ENCODE assay signal across 21 cellular contexts in the genomic region with DNA sequence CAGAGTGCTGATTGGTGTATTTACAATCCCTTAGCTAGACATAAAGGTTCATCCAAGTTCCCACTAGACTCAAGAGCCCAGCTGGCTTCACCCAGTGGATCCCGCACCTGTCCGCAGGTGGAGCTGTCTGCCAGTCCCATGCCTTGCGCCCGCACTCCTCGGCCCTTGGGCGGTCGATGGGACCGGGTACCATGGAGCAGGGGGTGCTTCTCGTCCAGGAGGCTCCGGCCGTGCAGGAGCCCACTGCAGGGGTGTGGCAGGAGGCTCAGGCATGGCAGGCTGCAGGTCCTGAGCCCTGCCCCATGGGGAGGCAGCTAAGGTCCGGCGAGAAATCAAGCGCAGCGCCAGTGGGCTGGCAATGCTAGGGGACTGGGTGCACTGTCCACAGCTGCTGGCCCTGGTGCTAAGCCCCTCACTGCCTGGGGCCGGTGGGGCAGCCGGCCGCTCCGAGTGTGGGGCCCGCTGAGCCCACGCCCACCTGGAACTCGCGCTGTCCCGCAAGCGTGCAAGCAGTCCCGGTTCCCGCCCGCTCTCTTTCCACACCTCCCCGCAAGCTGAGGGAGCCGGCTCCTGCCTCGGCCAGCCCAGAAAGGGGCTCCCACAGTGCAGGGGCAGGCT.
A peak's percentile ranks its signal among the peaks of the same experiment; 100 is the strongest.
DNase-seq lines count a peak whose midpoint lies in the region; ATAC-seq, FAIRE-seq and TF ChIP-seq lines count a peak whose summit lies in the region.
"Had no signal": no experiment of that assay in that cellular context is flagged by ENCODE, and none has a peak within 500 bp of the region (broad histone marks: within the 10 kb centered on the region; RNA-seq: fewer than 3 reads in every experiment).

No MANE protein-coding gene starts in this region.

- no peak overlapping the region for H3K4me2 ChIP-seq in mesenchymal stem cell (ENCODE audit: low read length, poor library complexity, severe bottlenecking)
- H3K4me2 ChIP-seq in PC-3 (ENCODE audit: low read length) = no peak overlapping the region
- H3K4me2 ChIP-seq: A549 had no signal

- ATAC-seq in Right ventricle myocardium superior (ENCODE audit: poor library complexity) (no peak), PC-3 (no peak)
- ATAC-seq in stimulated activated memory B cell treated with anti-CD40 and anti-IgM and Interleukin-4, amounts not matched to agents 10 μg/mL and 1 μg/mL and 100 μg/mL, for 72 hours = peak; percentile 41
- ATAC-seq: A549 had no signal

- H3K79me1 ChIP-seq in mesenchymal stem cell (replicated peaks; ENCODE audit: low read length, poor library complexity, severe bottlenecking) = no peaks in the 10 kb centered on the region

- no peak overlapping the region for H3K9ac ChIP-seq in mesenchymal stem cell (ENCODE audit: low read length)
- no peak overlapping the region for H3K9ac ChIP-seq in PC-3 (ENCODE audit: low read length)

- H3K9me3 Mint-ChIP-seq in chondrocyte (ENCODE audit: low read depth) = no peaks in the 10 kb centered on the region
- no peaks in the 10 kb centered on the region for H3K9me3 Mint-ChIP-seq in stimulated activated memory B cell treated with anti-CD40 and anti-IgM and Interleukin-4, amounts not matched to agents 10 μg/mL and 1 μg/mL and 100 μg/mL, for 72 hours
- H3K9me3 Mint-ChIP-seq: HFFc6 had no signal

- H4K8ac ChIP-seq in mesenchymal stem cell (ENCODE audit: low read length) = no peak overlapping the region

- CTCF ChIA-PET in PC-3 (lab: Charles Lee) = no interaction called here

- H3K9me2 ChIP-seq in PC-3 (replicated peaks; ENCODE audit: low read length) = no peaks in the 10 kb centered on the region

- intact Hi-C loops in Right ventricle myocardium superior (cut with DNase I) (no loop called here), PC-3 (cut with micrococcal nuclease) (no loop called here)

- no TSS peak for BruUV-seq in PC-3 (replicated peaks; lab: Mats Ljungman, UMichigan)

- H3K9me3 ChIP-seq in right atrium auricular region = no peaks in the 10 kb centered on the region
- H3K9me3 ChIP-seq in mesenchymal stem cell (ENCODE audit: control insufficient read depth, low read length) = no peaks in the 10 kb centered on the region
- no peaks in the 10 kb centered on the region for H3K9me3 ChIP-seq in small intestine (ENCODE audit: control insufficient read depth, low read depth)
- H3K9me3 ChIP-seq in PC-3 (ENCODE audit: low read length) = no peaks in the 10 kb centered on the region
- H3K9me3 ChIP-seq: A549, HAP-1 had no signal

- no peaks in the 10 kb centered on the region for H3F3A ChIP-seq in PC-3 (ENCODE audit: low read length, unreplicated experiment)

- H3K4me3 Mint-ChIP-seq in chondrocyte (ENCODE audit: unreplicated experiment) = no peak overlapping the region
- H3K4me3 Mint-ChIP-seq in stimulated activated memory B cell treated with anti-CD40 and anti-IgM and Interleukin-4, amounts not matched to agents 10 μg/mL and 1 μg/mL and 100 μg/mL, for 72 hours = no peak overlapping the region
- H3K4me3 Mint-ChIP-seq: CD4-positive, alpha-beta memory T cell; HFFc6 had no signal

- H3K4me3 ChIP-seq in right atrium auricular region = no peak overlapping the region
- H3K4me3 ChIP-seq in mesenchymal stem cell (ENCODE audit: insufficient read depth in 1 of 2, low read depth in 1 of 2, low read length in 2 of 2) = no peak overlapping the region
- no peak overlapping the region for H3K4me3 ChIP-seq in small intestine (ENCODE audit: low read depth in 1 of 2, low read length in 2 of 2)
- H3K4me3 ChIP-seq in PC-3 (ENCODE audit: low read length) = no peak overlapping the region
- H3K4me3 ChIP-seq: A549, HAP-1 had no signal

- H3K27ac ChIP-seq in right atrium auricular region (no peak overlapping the region), mesenchymal stem cell (ENCODE audit: low read length, poor library complexity, severe bottlenecking) (no peak overlapping the region), small intestine (ENCODE audit: low read depth in 1 of 2, low read length in 1 of 2) (no peak overlapping the region), PC-3 (ENCODE audit: low read length) (no peak overlapping the region)
- H3K27ac ChIP-seq: A549 had no signal

- no peak overlapping the region for H2BK120ac ChIP-seq in mesenchymal stem cell (ENCODE audit: low read depth, low read length)

- peak; percentile 33 for DNase-seq in Right ventricle myocardium superior
- no peak for DNase-seq in right atrium auricular region (ENCODE audit: low spot score)
- DNase-seq in chondrocyte (ENCODE audit: low spot score) = peak; percentile 73
- DNase-seq in mesenchymal stem cell = no peak
- no peak for DNase-seq in small intestine
- DNase-seq in iPS-NIHi7 (ENCODE audit: extremely low spot score) = no peak
- no peak for DNase-seq in PC-3
- DNase-seq: 8988T, ACHN, C1 segment of cervical spinal cord, Calu3, COR-L47, DMS153, GOT3, HFFc6 had no signal

- no peak overlapping the region for H2BK12ac ChIP-seq in mesenchymal stem cell (ENCODE audit: low read length in 2 of 2)

- H3K18ac ChIP-seq in mesenchymal stem cell (ENCODE audit: low read depth in 1 of 2, low read length in 2 of 2) = no peak overlapping the region

- no peaks in the 10 kb centered on the region for H3K4me1 Mint-ChIP-seq in chondrocyte (ENCODE audit: low read depth)
- no peaks in the 10 kb centered on the region for H3K4me1 Mint-ChIP-seq in stimulated activated memory B cell treated with anti-CD40 and anti-IgM and Interleukin-4, amounts not matched to agents 10 μg/mL and 1 μg/mL and 100 μg/mL, for 72 hours
- H3K4me1 Mint-ChIP-seq: CD4-positive, alpha-beta memory T cell had no signal

- no peaks in the 10 kb centered on the region for H3K36me3 ChIP-seq in right atrium auricular region
- H3K36me3 ChIP-seq in mesenchymal stem cell (ENCODE audit: control insufficient read depth in 1 of 2, insufficient read depth in 2 of 2, low read depth in 1 of 2, low read length in 2 of 2) = no peaks in the 10 kb centered on the region
- H3K36me3 ChIP-seq in small intestine (ENCODE audit: control insufficient read depth in 2 of 2, insufficient read depth in 2 of 2, low read length in 2 of 2) = no peaks in the 10 kb centered on the region
- H3K36me3 ChIP-seq in PC-3 (ENCODE audit: low read depth, low read length) = no peaks in the 10 kb centered on the region
- H3K36me3 ChIP-seq: HAP-1 had no signal

- H2AK5ac ChIP-seq in mesenchymal stem cell (ENCODE audit: low read length, severe bottlenecking) = no peak overlapping the region

- no peaks in the 10 kb centered on the region for H3K79me2 ChIP-seq in PC-3 (ENCODE audit: low read length)

- no peak overlapping the region for H3K4ac ChIP-seq in mesenchymal stem cell (ENCODE audit: low read depth in 1 of 2, low read length in 2 of 2)

- TF ChIP-seq CTCF in right atrium auricular region (IDR thresholded peaks at IDR 0.05) (no peak), chondrocyte (IDR thresholded peaks at IDR 0.05) (no peak), PC-3 (conservative IDR thresholded peaks at IDR 0.05; ENCODE audit: low read depth, low read length) (no peak)

- no peak overlapping the region for H3K14ac ChIP-seq in mesenchymal stem cell (ENCODE audit: low read length in 2 of 2)

- H2AFZ ChIP-seq in mesenchymal stem cell (ENCODE audit: low read depth, low read length) (no peak overlapping the region), PC-3 (ENCODE audit: low read length) (no peak overlapping the region)

- no peak overlapping the region for H2BK5ac ChIP-seq in mesenchymal stem cell (ENCODE audit: low read depth, low read length, poor library complexity, severe bottlenecking)

- POLR2A ChIA-PET in PC-3 (lab: Charles Lee; ENCODE audit: unreplicated experiment) = no interaction called here

- no peaks in the 10 kb centered on the region for H3K27me3 Mint-ChIP-seq in chondrocyte (ENCODE audit: low read depth)
- H3K27me3 Mint-ChIP-seq in stimulated activated memory B cell treated with anti-CD40 and anti-IgM and Interleukin-4, amounts not matched to agents 10 μg/mL and 1 μg/mL and 100 μg/mL, for 72 hours = no peaks in the 10 kb centered on the region
- H3K27me3 Mint-ChIP-seq: CD4-positive, alpha-beta memory T cell had no signal

- H3K27ac Mint-ChIP-seq in chondrocyte (ENCODE audit: unreplicated experiment) = no peak overlapping the region
- no peak overlapping the region for H3K27ac Mint-ChIP-seq in stimulated activated memory B cell treated with anti-CD40 and anti-IgM and Interleukin-4, amounts not matched to agents 10 μg/mL and 1 μg/mL and 100 μg/mL, for 72 hours
- H3K27ac Mint-ChIP-seq: CD4-positive, alpha-beta memory T cell; HFFc6 had no signal

- no peaks in the 10 kb centered on the region for H3K36me3 Mint-ChIP-seq in chondrocyte (ENCODE audit: low read depth)
- no peaks in the 10 kb centered on the region for H3K36me3 Mint-ChIP-seq in stimulated activated memory B cell treated with anti-CD40 and anti-IgM and Interleukin-4, amounts not matched to agents 10 μg/mL and 1 μg/mL and 100 μg/mL, for 72 hours
- H3K36me3 Mint-ChIP-seq: CD4-positive, alpha-beta memory T cell had no signal

- 91% methylated on average over 31 of the region's 31 CpGs for WGBS in mesenchymal stem cell
- 91 to 93% (median 93%) methylated on average over 27 to 31 of the region's 31 CpGs for WGBS in small intestine, 3 donors

- FAIRE-seq in small intestine (lab: Jason Lieb, UNC) = no peak
- FAIRE-seq: A549, GM12892, H54 had no signal

- H4K20me1 ChIP-seq in PC-3 (ENCODE audit: low read length) = no peaks in the 10 kb centered on the region

- H3K4me1 ChIP-seq in right atrium auricular region = no peaks in the 10 kb centered on the region
- H3K4me1 ChIP-seq in mesenchymal stem cell (ENCODE audit: control insufficient read depth, insufficient read depth, low read depth, low read length) = no peaks in the 10 kb centered on the region
- no peaks in the 10 kb centered on the region for H3K4me1 ChIP-seq in small intestine (ENCODE audit: control insufficient read depth in 2 of 2, insufficient read depth in 1 of 2, low read depth in 1 of 2, low read length in 1 of 2)
- no peaks in the 10 kb centered on the region for H3K4me1 ChIP-seq in PC-3 (ENCODE audit: insufficient read depth, low read length)
- H3K4me1 ChIP-seq: HAP-1 had no signal

- no peak overlapping the region for H2BK15ac ChIP-seq in mesenchymal stem cell (ENCODE audit: low read depth, poor library complexity, severe bottlenecking)

- no peak overlapping the region for H3K23ac ChIP-seq in mesenchymal stem cell (ENCODE audit: low read length in 2 of 2)

- H4K91ac ChIP-seq in mesenchymal stem cell (ENCODE audit: low read length) = peak overlapping the region; percentile 22

- H3K27me3 ChIP-seq in right atrium auricular region (no peaks in the 10 kb centered on the region), mesenchymal stem cell (ENCODE audit: control insufficient read depth in 1 of 2, insufficient read depth in 1 of 2, low read length in 2 of 2) (no peaks in the 10 kb centered on the region), small intestine (ENCODE audit: control insufficient read depth in 2 of 2, insufficient read depth in 2 of 2, low read length in 2 of 2) (no peaks in the 10 kb centered on the region), PC-3 (ENCODE audit: low read length) (no peaks in the 10 kb centered on the region)

Comparison
In these comparisons a context has a peak if more than half of its experiments do, and no peak if none do; other contexts are left out.
1. DNase-seq: peak in Right ventricle myocardium superior (single experiment) and chondrocyte (single experiment); none in right atrium auricular region (single experiment), mesenchymal stem cell (single experiment), small intestine (single experiment), iPS-NIHi7 (single experiment) and PC-3 (single experiment).